8 cellular contexts compared by ENCODE assay signal in the genomic region with DNA sequence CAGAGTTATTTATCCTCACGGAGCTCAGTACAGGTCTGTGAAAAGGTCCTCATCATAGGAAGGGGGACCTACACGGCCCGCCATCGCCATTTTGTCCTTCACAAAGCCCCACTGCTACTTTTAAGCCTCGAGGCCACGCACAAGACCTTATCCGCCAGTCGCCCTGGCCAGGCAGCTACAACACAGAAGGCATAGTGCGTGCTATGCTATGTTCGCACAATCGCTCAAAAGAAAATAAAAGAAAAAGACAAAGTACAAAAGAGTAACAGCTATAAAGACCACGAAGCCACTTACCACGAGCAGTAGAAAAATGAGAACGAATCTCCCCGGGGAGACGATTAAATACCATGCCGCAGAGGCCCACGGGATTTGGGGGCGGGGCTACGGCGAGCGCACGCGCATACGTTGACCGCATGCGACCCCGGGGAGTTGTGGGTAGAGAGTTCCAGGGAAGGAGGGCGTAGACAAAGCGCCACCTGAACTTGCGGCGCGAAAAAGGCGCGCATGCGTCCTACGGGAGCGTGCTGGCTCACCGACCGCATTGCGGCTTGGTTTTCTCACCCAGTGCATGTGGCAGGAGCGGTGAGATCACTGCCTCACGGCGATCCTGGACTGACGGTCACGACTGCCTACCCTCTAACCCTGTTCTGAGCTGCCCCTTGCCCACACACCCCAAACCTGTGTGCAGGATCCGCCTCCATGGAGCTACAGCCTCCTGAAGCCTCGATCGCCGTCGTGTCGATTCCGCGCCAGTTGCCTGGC. TPM values are rescaled to one million over a fixed set of nuclear protein-coding genes. Genes with fewer than 3 reads are reported as not detected.
A peak's percentile ranks its signal among the peaks of the same experiment; 100 is the strongest.
DNase-seq lines count a peak whose midpoint lies in the region; ATAC-seq and FAIRE-seq lines count a peak whose summit lies in the region.

No MANE protein-coding gene starts in this region.

- H3K36me3 ChIP-seq in HUES48 (ENCODE audit: control insufficient read depth, insufficient read depth, low read length): peaks cover 46% of the 10 kb centered on the region
- peaks cover 62% of the 10 kb centered on the region for H3K36me3 ChIP-seq in NT2/D1 (ENCODE audit: insufficient read depth, insufficient read length, low read length)

- H3K4me3 ChIP-seq in HUES48 (ENCODE audit: low read depth, low read length) (peak overlapping the region; percentile 90), NT2/D1 (ENCODE audit: insufficient read length, low read depth) (peak overlapping the region; percentile 79)

- peak; percentile 82 for FAIRE-seq in endometrium (lab: Jason Lieb, UNC)

- no peaks in the 10 kb centered on the region for H3K27me3 ChIP-seq in HUES48 (ENCODE audit: control insufficient read depth, insufficient read depth, low read length)
- H3K27me3 ChIP-seq in NT2/D1 (ENCODE audit: insufficient read depth, insufficient read length): no peaks in the 10 kb centered on the region

- peak overlapping the region; percentile 99 for H3K9ac ChIP-seq in HUES48 (ENCODE audit: low read depth, low read length)
- H3K9ac ChIP-seq in NT2/D1 (ENCODE audit: insufficient read length, low read depth): peak overlapping the region; percentile 99

- H3K9me3 ChIP-seq in HUES48 (ENCODE audit: control insufficient read depth, insufficient read depth, low read length) (no peaks in the 10 kb centered on the region), NT2/D1 (ENCODE audit: insufficient read depth, low read length) (no peaks in the 10 kb centered on the region)

- H3K4me1 ChIP-seq in HUES48 (ENCODE audit: control insufficient read depth, insufficient read depth, low read length) (peaks cover 18% of the 10 kb centered on the region; the same call in 1 of the 2 replicates), NT2/D1 (ENCODE audit: insufficient read depth, insufficient read length) (no peaks in the 10 kb centered on the region)

- ATAC-seq in GM21390 (IDR thresholded peaks at IDR 0.05; ENCODE audit: unreplicated experiment): peak; percentile 78

- DNase-seq in Caki2 (ENCODE audit: low read depth) (peak; percentile 94), NT2/D1 (ENCODE audit: low read depth, low spot score) (peak; percentile 98), midbrain (lab: John Stamatoyannopoulos, UW) (peak; percentile 96)
- DNase-seq in activated CD8-positive, alpha-beta memory T cell treated with anti-CD3 and anti-CD28 coated beads, Interleukin-2, amount 50 U/mL, for 24 hours (ENCODE audit: extremely low read depth): peak; percentile 95
- peak; percentile 97 to 98 for DNase-seq in stimulated activated CD8-positive, alpha-beta memory T cell treated with anti-CD3 and anti-CD28 coated beads, Interleukin-15, amount 100 ng/mL, for 48 hours (ENCODE audit: low read depth in 2 of 2)

- peak overlapping the region; percentile 99 for H3K27ac ChIP-seq in HUES48 (ENCODE audit: low read depth, low read length)

- in situ Hi-C loops in Caki2 (cut with HindIII; ENCODE audit: low pct_unique_long_range_greater_than_20kb, low sequenced_read_pairs): no loop called here

RNA-seq across cellular contexts. Expression of a gene that starts 16.4 kb away (rescaled TPM):
- total RNA-seq in Caki2 (2014; rRNA removed; shearing (Covaris generic); ENCODE audit: low replicate concordance): 82.0 and 102 TPM in 2 replicates

RNA-seq across cellular contexts. Expression of a gene that starts 23.1 kb away (rescaled TPM):
- not detected in 2 replicates for total RNA-seq in Caki2 (2014; rRNA removed; shearing (Covaris generic); ENCODE audit: low replicate concordance)

RNA-seq across cellular contexts. Expression of a gene that starts 23.9 kb away (rescaled TPM):
- total RNA-seq in Caki2 (2014; rRNA removed; shearing (Covaris generic); ENCODE audit: low replicate concordance): 29.6 and 39.5 TPM in 2 replicates

RNA-seq across cellular contexts. Expression of a gene that starts 24.9 kb away (rescaled TPM):
- total RNA-seq in Caki2 (2014; rRNA removed; shearing (Covaris generic); ENCODE audit: low replicate concordance): 623 and 653 TPM in 2 replicates

RNA-seq across cellular contexts. Expression of a gene that starts 50.5 kb away (rescaled TPM):
- 1.5 and 6.3 TPM in 2 replicates for total RNA-seq in Caki2 (2014; rRNA removed; shearing (Covaris generic); ENCODE audit: low replicate concordance)

Comparison
In these comparisons a context has a peak if more than half of its experiments do, and no peak if none do; other contexts are left out.
1. Peak in every context shown above with its lines: DNase-seq, ATAC-seq, H3K4me3 ChIP-seq and H3K27ac ChIP-seq.